14 cellular contexts compared by ENCODE assay signal in genomic region chr14:54002653-54003052, GRCh38. TPM values are rescaled to one million over a fixed set of nuclear protein-coding genes. Genes with fewer than 3 reads are reported as not detected.
DNase-seq lines count a peak whose midpoint lies in the region; ATAC-seq and TF ChIP-seq lines count a peak whose summit lies in the region.
"Had no signal": no experiment of that assay in that cellular context is flagged by ENCODE, and none has a peak within 500 bp of the region (broad histone marks: within the 10 kb centered on the region; RNA-seq: fewer than 3 reads in every experiment).

No MANE protein-coding gene starts in this region.

- no peak overlapping the region for H3K4me3 Mint-ChIP-seq in type B pancreatic cell

- DNase-seq in GM04503 (ENCODE audit: low read depth): peak; percentile 59
- peak; percentile 37 for DNase-seq in T1000 (lab: John Stamatoyannopoulos, UW)
- DNase-seq in glomerular visceral epithelial cell (ENCODE audit: extremely low spot score): peak; percentile 20
- DNase-seq in type B pancreatic cell (ENCODE audit: extremely low spot score, unreplicated experiment): no peak
- no peak for DNase-seq in erythroblast (lab: John Stamatoyannopoulos, UW)
- DNase-seq: activated CD4-positive, alpha-beta T cell treated with anti-CD3 and anti-CD28 coated beads, Interleukin-2, amount 50 U/mL, for 1 hour; activated T-cell treated with anti-CD3 and anti-CD28 coated beads, Interleukin-2, amount 50 U/mL, for 48 hours; effector CD8-positive, alpha-beta T cell; NCI-H1092 treated with DMSO at 0.1 percent for 48 hours; NCI-H446 treated with DMSO at 0.1 percent for 48 hours; T-helper 2 cell had no signal

- TF ChIP-seq CTCF in type B pancreatic cell (conservative IDR thresholded peaks at IDR 0.05): no peak

- no peaks in the 10 kb centered on the region for H3K9me3 Mint-ChIP-seq in type B pancreatic cell

- TF ChIP-seq POLR2A in erythroblast (IDR thresholded peaks at IDR 0.05; ENCODE audit: low read length): no peak

- peaks cover 27% of the 10 kb centered on the region for H3K27me3 Mint-ChIP-seq in type B pancreatic cell

- ATAC-seq in HG03025 (IDR thresholded peaks at IDR 0.05; ENCODE audit: low FRiP score, unreplicated experiment): no peak
- ATAC-seq in GM18867 (IDR thresholded peaks at IDR 0.05; ENCODE audit: unreplicated experiment): no peak
- ATAC-seq: left lobe of liver had no signal

- no peaks in the 10 kb centered on the region for H3K36me3 Mint-ChIP-seq in type B pancreatic cell

- H3K27ac Mint-ChIP-seq in type B pancreatic cell: peak overlapping the region; percentile 28

- H3K4me1 Mint-ChIP-seq in type B pancreatic cell (ENCODE audit: unreplicated experiment): peaks cover 27% of the 10 kb centered on the region

RNA-seq across cellular contexts. Expression of gene BMP4, which starts 46.0 kb away (rescaled TPM):
- total RNA-seq in type B pancreatic cell (ENCODE audit: low replicate concordance): 12.4 and 36.4 TPM in 2 replicates

Comparison
In these comparisons a context has a peak if more than half of its experiments do, and no peak if none do; other contexts are left out.
1. DNase-seq: peak in GM04503 (single experiment), T1000 (single experiment) and glomerular visceral epithelial cell (single experiment); none in type B pancreatic cell (single experiment) and erythroblast (0 of 2).